ENCODE assay signal across 8 cellular contexts in genomic region chr21:38806153-38806941, GRCh38. TPM values are rescaled to one million over a fixed set of nuclear protein-coding genes. Genes with fewer than 3 reads are reported as not detected.
A peak's percentile ranks its signal among the peaks of the same experiment; 100 is the strongest.
DNase-seq lines count a peak whose midpoint lies in the region; ATAC-seq lines count a peak whose summit lies in the region.

No MANE protein-coding gene starts in this region.

- H3K36me3 Mint-ChIP-seq in immature natural killer cell, result peaks cover 0 to 10% (median 0%) of the 10 kb centered on the region in 3 donors

- H3K9me3 Mint-ChIP-seq in immature natural killer cell, result no peaks in the 10 kb centered on the region

- ATAC-seq in GM18502 (IDR thresholded peaks at IDR 0.05; ENCODE audit: poor library complexity, unreplicated experiment), result peak; percentile 31
- ATAC-seq in HG02870 (IDR thresholded peaks at IDR 0.05; ENCODE audit: unreplicated experiment), result peak; percentile 25
- no peak for ATAC-seq in GM18873 (IDR thresholded peaks at IDR 0.05; ENCODE audit: low FRiP score, unreplicated experiment)

- peak overlapping the region; percentile 81 to 92 (median 89) for H3K4me3 Mint-ChIP-seq in immature natural killer cell

- peaks cover 3 to 7% (median 5%) of the 10 kb centered on the region in 3 donors for H3K27me3 Mint-ChIP-seq in immature natural killer cell (ENCODE audit: low read depth in 3 of 3)

- peaks cover 13 to 24% of the 10 kb centered on the region in 2 donors for H3K4me1 Mint-ChIP-seq in immature natural killer cell

- H3K9ac ChIP-seq in SK-N-MC (ENCODE audit: insufficient read length), result peak overlapping the region; percentile 88

- no peak overlapping the region for H3K27ac ChIP-seq in SK-N-MC

- H3K4me3 ChIP-seq in SK-N-MC, result peak overlapping the region; percentile 78

- peaks cover 27% of the 10 kb centered on the region for H3K36me3 ChIP-seq in SK-N-MC (ENCODE audit: insufficient read depth, low read length)

- peak overlapping the region in 5 of 6 donors; percentile 24 to 67 (median 56) for H3K27ac Mint-ChIP-seq in immature natural killer cell

- no peak for DNase-seq in SK-N-MC (ENCODE audit: low read depth, low spot score)
- DNase-seq in astrocyte of the hippocampus (ENCODE audit: low read depth, low spot score), result peak; percentile 50
- DNase-seq in immature natural killer cell, result peak; percentile 13 to 38 (median 22)
- DNase-seq in stimulated activated CD4-positive, alpha-beta T cell treated with anti-CD3 and anti-CD28 coated beads, Interleukin-4, amount 100 ng/mL, for 1 hour, result peak; percentile 44
- no peak for DNase-seq in GDM1 (lab: John Stamatoyannopoulos, UW)

- no peaks in the 10 kb centered on the region for H3K9me3 ChIP-seq in SK-N-MC (ENCODE audit: low read depth, low read length)

RNA-seq across cellular contexts. Expression of gene ETS2, which starts 0.6 kb away (rescaled TPM):
- 1 to 10 TPM; 3.2 to 7.3 (median 4.2) TPM for polyA plus RNA-seq in immature natural killer cell

Comparison
In these comparisons a context has a peak if more than half of its experiments do, and no peak if none do; other contexts are left out.
1. DNase-seq: peak in astrocyte of the hippocampus (single experiment), immature natural killer cell (3 of 3) and stimulated activated CD4-positive, alpha-beta T cell treated with anti-CD3 and anti-CD28 coated beads, Interleukin-4, amount 100 ng/mL, for 1 hour (single experiment); none in SK-N-MC (single experiment) and GDM1 (single experiment).